Comparison of ENCODE assay signal across 8 cellular contexts in the genomic region with DNA sequence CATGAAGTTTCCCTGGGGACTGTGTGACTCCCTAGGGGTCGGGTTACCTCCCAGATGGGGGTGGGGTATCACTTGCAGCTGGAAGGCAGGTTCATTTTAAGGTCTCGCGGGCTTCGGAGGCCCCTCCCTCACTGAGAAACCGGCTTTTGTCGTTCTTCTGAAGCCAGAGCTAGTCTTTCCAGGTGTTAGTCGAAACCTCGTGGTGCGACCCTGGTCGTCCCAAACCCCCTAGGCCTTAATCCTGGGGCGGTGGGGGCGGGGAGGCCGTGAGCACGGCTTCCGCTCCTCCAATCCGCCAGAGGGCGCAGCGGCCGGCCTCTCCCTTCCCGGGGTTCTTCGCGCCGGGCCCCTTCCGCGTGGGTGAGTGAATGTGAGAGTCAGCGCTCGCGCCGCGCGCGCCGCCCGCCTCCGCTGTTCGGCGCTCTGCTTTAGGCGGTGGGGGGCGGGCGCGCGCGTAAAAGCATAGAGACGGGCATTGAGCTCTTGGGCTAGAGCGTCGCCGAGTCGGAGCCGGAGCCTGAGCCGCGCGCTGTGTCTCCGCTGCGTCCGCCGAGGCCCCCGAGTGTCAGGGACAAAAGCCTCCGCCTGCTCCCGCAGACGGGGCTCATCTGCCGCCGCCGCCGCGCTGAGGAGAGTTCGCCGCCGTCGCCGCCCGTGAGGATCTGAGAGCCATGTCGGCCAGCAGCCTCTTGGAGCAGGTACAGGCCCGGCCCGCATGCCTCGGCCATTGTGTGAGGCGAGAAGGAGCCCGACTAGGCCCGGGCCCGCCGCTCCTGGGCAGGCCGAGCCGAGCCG.
DNase-seq lines count a peak whose midpoint lies in the region; ATAC-seq and TF ChIP-seq lines count a peak whose summit lies in the region.

A gene (plus strand): TSS at position 491 of the 795 bp plus-strand sequence. CDS start 181 bp downstream, at position 672.

- peak; percentile 81 for TF ChIP-seq CTCF in AG09319 (IDR thresholded peaks at IDR 0.05; ENCODE audit: low read depth, low read length)

- H3K36me3 Mint-ChIP-seq in central memory CD8-positive, alpha-beta T cell (ENCODE audit: insufficient read depth) = peaks cover 46% of the 10 kb centered on the region

- DNase-seq in AG09319 (ENCODE audit: extremely low read depth, low read depth) = peak; percentile 92
- peak; percentile 90 for DNase-seq in NCI-H345 treated with DMSO at 0.1 percent for 48 hours (lab: John Stamatoyannopoulos, UW; ENCODE audit: unreplicated experiment)
- peak; percentile 97 for DNase-seq in activated CD4-positive, CD25-positive, alpha-beta regulatory T cell treated with anti-CD3 and anti-CD28 coated beads, Interleukin-2, amount 50 U/mL, for 16 hours (ENCODE audit: low read depth, low spot score)
- DNase-seq in central memory CD8-positive, alpha-beta T cell (ENCODE audit: low spot score in 2 of 2) = peak; percentile 95
- peak; percentile 99 for DNase-seq in islet precursor cell
- DNase-seq in stimulated activated CD4-positive, alpha-beta T cell treated with anti-CD3 and anti-CD28 coated beads, Interleukin-12 subunit alpha, Interleukin-12 subunit beta, amount 100 ng/mL, for 48 hours (ENCODE audit: low read depth in 2 of 3, low spot score in 1 of 3) = peak; percentile 97 to 99 (median 97)

- H3K4me1 Mint-ChIP-seq in central memory CD8-positive, alpha-beta T cell = peaks cover 27% of the 10 kb centered on the region

- no peaks in the 10 kb centered on the region for H3K27me3 Mint-ChIP-seq in central memory CD8-positive, alpha-beta T cell

- ATAC-seq in GM19023 (IDR thresholded peaks at IDR 0.05; ENCODE audit: unreplicated experiment) (peak; percentile 86), HG03280 (IDR thresholded peaks at IDR 0.05; ENCODE audit: unreplicated experiment) (peak; percentile 92)
- ATAC-seq in central memory CD8-positive, alpha-beta T cell (replicated peaks; ENCODE audit: extremely low read depth, poor library complexity, severe bottlenecking) = peak; percentile 95

- no peaks in the 10 kb centered on the region for H3K9me3 Mint-ChIP-seq in central memory CD8-positive, alpha-beta T cell

- peak within 1 kb of the TSS; percentile 97 for H3K27ac Mint-ChIP-seq in central memory CD8-positive, alpha-beta T cell (ENCODE audit: low read depth)

- H3K4me3 Mint-ChIP-seq in central memory CD8-positive, alpha-beta T cell = peak within 1 kb of the TSS; percentile 99

Comparison
In these comparisons a context has a peak if more than half of its experiments do, and no peak if none do; other contexts are left out.
1. Peak in every context shown above with its lines: DNase-seq and ATAC-seq.